8 cellular contexts compared by ENCODE assay signal in genomic region chr9:136545966-136546696, GRCh38. TPM values are rescaled to one million over a fixed set of nuclear protein-coding genes. Genes with fewer than 3 reads are reported as not detected.
A peak's percentile ranks its signal among the peaks of the same experiment; 100 is the strongest.
DNase-seq lines count a peak whose midpoint lies in the region; ATAC-seq and FAIRE-seq lines count a peak whose summit lies in the region.

Gene NOTCH1 (minus strand): TSS chr9:136546048. CDS start chr9:136545786, 262 bp downstream.

- ATAC-seq in GM21717 (IDR thresholded peaks at IDR 0.05; ENCODE audit: unreplicated experiment), result peak; percentile 61
- peak; percentile 84 for ATAC-seq in left ventricle myocardium superior

- FAIRE-seq in urothelium cell line (lab: Jason Lieb, UNC), result no peak

- DNase-seq in ELR (ENCODE audit: low read depth) (peak; percentile 92), KBM-7 (peak; percentile 98), amniotic epithelial cell (ENCODE audit: low read depth) (peak; percentile 81), left ventricle myocardium superior (peak; percentile 96), pulmonary artery endothelial cell (ENCODE audit: low read depth, low spot score) (peak; percentile 83), urothelium cell line (ENCODE audit: low spot score) (peak; percentile 94)

- in situ Hi-C loops in KBM-7 (cut with MboI; ENCODE audit: low pct_unique_long_range_greater_than_20kb, low sequenced_read_pairs), result no loop called here

- intact Hi-C loops in T-helper 1 cell treated with Interleukin-12 subunit alpha and Interleukin-12 subunit beta and Interleukin-4 antibody, amounts not matched to agents 30 ng/mL and 1 ng/mL, for 36 hours (cut with micrococcal nuclease), result loop anchor here (1.0 to 10.0 kb wide), 6 partner anchors 13 to 909 kb away; partner anchors contain the start of genes CAMSAP1, CYSRT1, NSMF and RNF208
- intact Hi-C loops in left ventricle myocardium superior (cut with micrococcal nuclease), result no loop called here

RNA-seq across cellular contexts. Expression of gene NOTCH1, which starts in this region (rescaled TPM):
- total RNA-seq in T-helper 1 cell treated with Interleukin-12 subunit alpha and Interleukin-12 subunit beta and Interleukin-4 antibody, amounts not matched to agents 30 ng/mL and 1 ng/mL, for 36 hours, result 80.8 and 84.4 TPM in 2 replicates
- total RNA-seq in left ventricle myocardium superior (15.4 TPM), pulmonary artery endothelial cell (70.7 and 92.1 TPM in 2 replicates)

Comparison
In these comparisons a context has a peak if more than half of its experiments do, and no peak if none do; other contexts are left out.
1. Peak in every context shown above with its lines: DNase-seq and ATAC-seq.